ENCODE assay signal across 10 cellular contexts in the genomic region with DNA sequence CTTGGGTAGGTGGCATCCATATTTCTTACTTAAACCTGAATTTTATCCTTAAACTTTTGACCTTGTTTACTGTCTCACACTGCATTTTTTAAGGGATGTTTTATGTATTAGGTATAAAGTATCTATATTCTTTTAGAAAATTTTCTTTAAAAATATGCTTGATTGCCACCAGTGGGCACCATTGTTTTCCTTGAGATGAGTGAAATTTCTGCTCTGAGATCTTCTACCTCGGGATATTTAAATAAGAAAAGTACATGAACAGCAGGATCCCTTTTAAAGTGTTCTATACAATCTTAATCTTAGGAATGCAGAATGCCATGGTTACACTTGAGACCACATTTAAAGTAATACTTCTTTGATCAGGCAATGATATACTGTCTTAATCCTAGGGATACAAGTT.
DNase-seq lines count a peak whose midpoint lies in the region; ATAC-seq, FAIRE-seq and TF ChIP-seq lines count a peak whose summit lies in the region.
"Had no signal": no experiment of that assay in that cellular context is flagged by ENCODE, and none has a peak within 500 bp of the region (broad histone marks: within the 10 kb centered on the region; RNA-seq: fewer than 3 reads in every experiment).

No MANE protein-coding gene starts in this region.

- TF ChIP-seq CTCF in D721Med (IDR thresholded peaks at IDR 0.05; ENCODE audit: insufficient read depth, missing control alignments) (peak; percentile 31), endodermal cell (conservative IDR thresholded peaks at IDR 0.05) (peak; percentile 66), osteoblast (IDR thresholded peaks at IDR 0.05; ENCODE audit: extremely low read depth, low read depth, low read length) (peak; percentile 63)

- no peak for ATAC-seq in HG03460 (IDR thresholded peaks at IDR 0.05; ENCODE audit: unreplicated experiment)
- ATAC-seq in HG03565 (IDR thresholded peaks at IDR 0.05; ENCODE audit: unreplicated experiment): no peak

- H3K79me2 ChIP-seq in osteoblast (ENCODE audit: insufficient read depth, low read length): no peaks in the 10 kb centered on the region

- H3K4me1 Mint-ChIP-seq in endodermal cell: peaks cover 5% of the 10 kb centered on the region

- H4K20me1 ChIP-seq in osteoblast (ENCODE audit: insufficient read depth, low read length): no peaks in the 10 kb centered on the region

- H3K4me2 ChIP-seq in osteoblast (ENCODE audit: insufficient read depth, low read length): no peak overlapping the region

- no peaks in the 10 kb centered on the region for H3K27me3 ChIP-seq in NT2/D1 (ENCODE audit: insufficient read depth, insufficient read length)
- H3K27me3 ChIP-seq in endodermal cell (ENCODE audit: control insufficient read depth, insufficient read depth, low read length, poor library complexity, severe bottlenecking): peaks cover 28% of the 10 kb centered on the region
- H3K27me3 ChIP-seq in osteoblast (ENCODE audit: insufficient read depth, low read length): no peaks in the 10 kb centered on the region
- H3K27me3 ChIP-seq: esophagus squamous epithelium had no signal

- no peak overlapping the region for H3K4me3 Mint-ChIP-seq in endodermal cell

- no peak for DNase-seq in D721Med (ENCODE audit: insufficient read length, low spot score)
- DNase-seq in NT2/D1 (ENCODE audit: low read depth, low spot score): peak; percentile 3
- DNase-seq in endodermal cell: no peak
- peak; percentile 67 for DNase-seq in osteoblast (ENCODE audit: insufficient read length, low spot score, missing footprints)
- DNase-seq in activated CD4-positive, CD25-positive, alpha-beta regulatory T cell treated with anti-CD3 and anti-CD28 coated beads, Interleukin-2, amount 50 U/mL, for 72 hours: no peak
- DNase-seq in COR-L47 (lab: John Stamatoyannopoulos, UW): no peak
- DNase-seq: esophagus squamous epithelium, NCI-H345 had no signal

- FAIRE-seq in D721Med (lab: Jason Lieb, UNC): no peak

- H3K36me3 ChIP-seq in NT2/D1 (ENCODE audit: insufficient read depth, insufficient read length, low read length) (peaks cover 58% of the 10 kb centered on the region), endodermal cell (ENCODE audit: control insufficient read depth, insufficient read depth, low read length) (peaks cover 51% of the 10 kb centered on the region), osteoblast (ENCODE audit: insufficient read depth, low read length) (peaks cover 28% of the 10 kb centered on the region)

- peaks cover 5% of the 10 kb centered on the region for H3K27me3 Mint-ChIP-seq in endodermal cell (ENCODE audit: insufficient read depth)

- no peak overlapping the region for H3K4me3 ChIP-seq in NT2/D1 (ENCODE audit: insufficient read length, low read depth)
- H3K4me3 ChIP-seq in endodermal cell (ENCODE audit: low read length): no peak overlapping the region
- H3K4me3 ChIP-seq in osteoblast (ENCODE audit: insufficient read depth, low read length): no peak overlapping the region
- H3K4me3 ChIP-seq: esophagus squamous epithelium had no signal

- no peaks in the 10 kb centered on the region for H3K9me3 Mint-ChIP-seq in endodermal cell

- no peak overlapping the region for H2AFZ ChIP-seq in osteoblast (ENCODE audit: low read length)

- H3K9ac ChIP-seq in NT2/D1 (ENCODE audit: insufficient read length, low read depth) (no peak overlapping the region), endodermal cell (ENCODE audit: extremely low read depth, low read length, poor library complexity, severe bottlenecking) (no peak overlapping the region)

- H3K36me3 Mint-ChIP-seq in endodermal cell (ENCODE audit: low read depth): peaks cover 55% of the 10 kb centered on the region

- H3K4me1 ChIP-seq in NT2/D1 (ENCODE audit: insufficient read depth, insufficient read length) (no peaks in the 10 kb centered on the region), endodermal cell (ENCODE audit: control insufficient read depth, insufficient read depth, low read length) (no peaks in the 10 kb centered on the region), osteoblast (ENCODE audit: insufficient read depth, low read length) (no peaks in the 10 kb centered on the region)

- no peak overlapping the region for H3K27ac Mint-ChIP-seq in endodermal cell

- H3K27ac ChIP-seq in endodermal cell (ENCODE audit: low read depth, low read length): no peak overlapping the region
- H3K27ac ChIP-seq in osteoblast (ENCODE audit: low read depth, low read length): no peak overlapping the region
- H3K27ac ChIP-seq: esophagus squamous epithelium had no signal

- 85% methylated on average over 1 of the region's 1 CpG; no CpG with 5 or more reads in 1 of the 2 experiments for WGBS in endodermal cell (ENCODE audit: insufficient coverage in 1 of 2, insufficient read length in 1 of 2), 2 experiments

- H3K9me3 ChIP-seq in NT2/D1 (ENCODE audit: insufficient read depth, low read length) (no peaks in the 10 kb centered on the region), endodermal cell (ENCODE audit: control insufficient read depth, low read length) (peaks cover 7% of the 10 kb centered on the region), osteoblast (ENCODE audit: low read depth, low read length) (no peaks in the 10 kb centered on the region)
- H3K9me3 ChIP-seq: esophagus squamous epithelium had no signal

Comparison
In these comparisons a context has a peak if more than half of its experiments do, and no peak if none do; other contexts are left out.
1. DNase-seq: peak in NT2/D1 (single experiment) and osteoblast (single experiment); none in D721Med (single experiment), endodermal cell (single experiment), activated CD4-positive, CD25-positive, alpha-beta regulatory T cell treated with anti-CD3 and anti-CD28 coated beads, Interleukin-2, amount 50 U/mL, for 72 hours (single experiment) and COR-L47 (single experiment).
2. Peak in every context shown above with its lines, with median percentiles within 50 percentile points of each other: CTCF ChIP-seq.